Comparison of ENCODE assay signal across 1 cellular context in the genomic region with DNA sequence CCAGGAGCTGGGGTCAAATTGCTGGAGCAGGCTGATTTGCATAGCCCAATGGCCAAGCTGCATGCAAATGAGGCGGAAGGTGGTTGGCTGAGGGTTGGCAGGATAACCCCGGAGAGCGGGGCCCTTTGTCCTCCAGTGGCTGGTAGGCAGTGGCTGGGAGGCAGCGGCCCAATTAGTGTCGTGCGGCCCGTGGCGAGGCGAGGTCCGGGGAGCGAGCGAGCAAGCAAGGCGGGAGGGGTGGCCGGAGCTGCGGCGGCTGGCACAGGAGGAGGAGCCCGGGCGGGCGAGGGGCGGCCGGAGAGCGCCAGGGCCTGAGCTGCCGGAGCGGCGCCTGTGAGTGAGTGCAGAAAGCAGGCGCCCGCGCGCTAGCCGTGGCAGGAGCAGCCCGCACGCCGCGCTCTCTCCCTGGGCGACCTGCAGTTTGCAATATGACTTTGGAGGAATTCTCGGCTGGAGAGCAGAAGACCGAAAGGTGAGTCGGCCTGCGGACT.
TF ChIP-seq lines count a peak whose summit lies in the region.

A gene with protein sequence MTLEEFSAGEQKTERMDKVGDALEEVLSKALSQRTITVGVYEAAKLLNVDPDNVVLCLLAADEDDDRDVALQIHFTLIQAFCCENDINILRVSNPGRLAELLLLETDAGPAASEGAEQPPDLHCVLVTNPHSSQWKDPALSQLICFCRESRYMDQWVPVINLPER (plus strand): TSS at position 135 of the 491 bp plus-strand sequence. CDS start 294 bp downstream, at position 429.

TF ChIP-seq in K562, 482 proteins besides CTCF, POLR2A, EP300 and RAD21 (continued from another document and continues in another):
- TF ChIP-seq, protein P1, sequence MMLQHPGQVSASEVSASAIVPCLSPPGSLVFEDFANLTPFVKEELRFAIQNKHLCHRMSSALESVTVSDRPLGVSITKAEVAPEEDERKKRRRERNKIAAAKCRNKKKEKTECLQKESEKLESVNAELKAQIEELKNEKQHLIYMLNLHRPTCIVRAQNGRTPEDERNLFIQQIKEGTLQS (IDR thresholded peaks at IDR 0.05) = no peak
- TF ChIP-seq, protein P1 (CRISPR knock-in tag; conservative IDR thresholded peaks at IDR 0.05) = peak; percentile 51; the same call in 1 of the 2 replicates
- TF ChIP-seq SLC30A9 (CRISPR knock-in tag; IDR thresholded peaks at IDR 0.05) (no peak), NCOA4 (IDR thresholded peaks at IDR 0.05; ENCODE audit: partially characterized antibody) (no peak), TBP (optimal IDR thresholded peaks at IDR 0.05; ENCODE audit: low read depth, low read length) (peak; percentile 99), THAP12 (CRISPR knock-in tag; IDR thresholded peaks at IDR 0.05) (peak; percentile 97), HDAC6 (IDR thresholded peaks at IDR 0.05; ENCODE audit: low read depth, low read length) (no peak), CGGBP1 (CRISPR knock-in tag; IDR thresholded peaks at IDR 0.05) (peak; percentile 75; the same call in 1 of the 2 replicates), TSC22D4 (tag; IDR thresholded peaks at IDR 0.05) (no peak), ZBTB1 (CRISPR knock-in tag; IDR thresholded peaks at IDR 0.05; ENCODE audit: borderline replicate concordance, low read depth) (no peak), ZBTB12 (CRISPR knock-in tag; IDR thresholded peaks at IDR 0.05) (no peak), NR0B1 (IDR thresholded peaks at IDR 0.05; ENCODE audit: partially characterized antibody) (no peak), POU5F1 (IDR thresholded peaks at IDR 0.05; ENCODE audit: borderline replicate concordance, low read depth, low read length, partially characterized antibody) (no peak), DACH1 (IDR thresholded peaks at IDR 0.05; ENCODE audit: partially characterized antibody) (no peak), C11orf30 (IDR thresholded peaks at IDR 0.05; ENCODE audit: low read depth) (no peak), RREB1 (CRISPR knock-in tag; IDR thresholded peaks at IDR 0.05) (no peak; the same call in 1 of the 2 replicates), CHD4 (IDR thresholded peaks at IDR 0.05; ENCODE audit: insufficient read depth, insufficient replicate concordance, low read depth, low read length, poor library complexity, severe bottlenecking) (no peak), GATAD2B (IDR thresholded peaks at IDR 0.05; ENCODE audit: borderline replicate concordance) (peak; percentile 13; the same call in 1 of the 2 replicates), POLR3A (IDR thresholded peaks at IDR 0.05; ENCODE audit: borderline replicate concordance, extremely low read depth, insufficient read depth, insufficient read length) (no peak), ZNF583 (CRISPR knock-in tag; IDR thresholded peaks at IDR 0.05) (peak; percentile 63; the same call in 1 of the 2 replicates), TAL1 (IDR thresholded peaks at IDR 0.05) (no peak), KDM4B (IDR thresholded peaks at IDR 0.05; ENCODE audit: borderline replicate concordance in 2 of 2, low read depth in 1 of 2) (peak in 1 of 2 experiments; percentile 56; a peak in 1 of 4 replicates), ESRRB (CRISPR knock-in tag; IDR thresholded peaks at IDR 0.05; ENCODE audit: borderline replicate concordance) (no peak), HDGF (IDR thresholded peaks at IDR 0.05) (no peak), ZNF165 (CRISPR knock-in tag; IDR thresholded peaks at IDR 0.05; ENCODE audit: borderline replicate concordance) (no peak), STAT5A (IDR thresholded peaks at IDR 0.05; ENCODE audit: borderline replicate concordance, low read length) (no peak)
- TF ChIP-seq, protein P2, sequence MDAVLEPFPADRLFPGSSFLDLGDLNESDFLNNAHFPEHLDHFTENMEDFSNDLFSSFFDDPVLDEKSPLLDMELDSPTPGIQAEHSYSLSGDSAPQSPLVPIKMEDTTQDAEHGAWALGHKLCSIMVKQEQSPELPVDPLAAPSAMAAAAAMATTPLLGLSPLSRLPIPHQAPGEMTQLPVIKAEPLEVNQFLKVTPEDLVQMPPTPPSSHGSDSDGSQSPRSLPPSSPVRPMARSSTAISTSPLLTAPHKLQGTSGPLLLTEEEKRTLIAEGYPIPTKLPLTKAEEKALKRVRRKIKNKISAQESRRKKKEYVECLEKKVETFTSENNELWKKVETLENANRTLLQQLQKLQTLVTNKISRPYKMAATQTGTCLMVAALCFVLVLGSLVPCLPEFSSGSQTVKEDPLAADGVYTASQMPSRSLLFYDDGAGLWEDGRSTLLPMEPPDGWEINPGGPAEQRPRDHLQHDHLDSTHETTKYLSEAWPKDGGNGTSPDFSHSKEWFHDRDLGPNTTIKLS (IDR thresholded peaks at IDR 0.05; ENCODE audit: borderline replicate concordance, low read depth) = no peak
- TF ChIP-seq, protein P3, sequence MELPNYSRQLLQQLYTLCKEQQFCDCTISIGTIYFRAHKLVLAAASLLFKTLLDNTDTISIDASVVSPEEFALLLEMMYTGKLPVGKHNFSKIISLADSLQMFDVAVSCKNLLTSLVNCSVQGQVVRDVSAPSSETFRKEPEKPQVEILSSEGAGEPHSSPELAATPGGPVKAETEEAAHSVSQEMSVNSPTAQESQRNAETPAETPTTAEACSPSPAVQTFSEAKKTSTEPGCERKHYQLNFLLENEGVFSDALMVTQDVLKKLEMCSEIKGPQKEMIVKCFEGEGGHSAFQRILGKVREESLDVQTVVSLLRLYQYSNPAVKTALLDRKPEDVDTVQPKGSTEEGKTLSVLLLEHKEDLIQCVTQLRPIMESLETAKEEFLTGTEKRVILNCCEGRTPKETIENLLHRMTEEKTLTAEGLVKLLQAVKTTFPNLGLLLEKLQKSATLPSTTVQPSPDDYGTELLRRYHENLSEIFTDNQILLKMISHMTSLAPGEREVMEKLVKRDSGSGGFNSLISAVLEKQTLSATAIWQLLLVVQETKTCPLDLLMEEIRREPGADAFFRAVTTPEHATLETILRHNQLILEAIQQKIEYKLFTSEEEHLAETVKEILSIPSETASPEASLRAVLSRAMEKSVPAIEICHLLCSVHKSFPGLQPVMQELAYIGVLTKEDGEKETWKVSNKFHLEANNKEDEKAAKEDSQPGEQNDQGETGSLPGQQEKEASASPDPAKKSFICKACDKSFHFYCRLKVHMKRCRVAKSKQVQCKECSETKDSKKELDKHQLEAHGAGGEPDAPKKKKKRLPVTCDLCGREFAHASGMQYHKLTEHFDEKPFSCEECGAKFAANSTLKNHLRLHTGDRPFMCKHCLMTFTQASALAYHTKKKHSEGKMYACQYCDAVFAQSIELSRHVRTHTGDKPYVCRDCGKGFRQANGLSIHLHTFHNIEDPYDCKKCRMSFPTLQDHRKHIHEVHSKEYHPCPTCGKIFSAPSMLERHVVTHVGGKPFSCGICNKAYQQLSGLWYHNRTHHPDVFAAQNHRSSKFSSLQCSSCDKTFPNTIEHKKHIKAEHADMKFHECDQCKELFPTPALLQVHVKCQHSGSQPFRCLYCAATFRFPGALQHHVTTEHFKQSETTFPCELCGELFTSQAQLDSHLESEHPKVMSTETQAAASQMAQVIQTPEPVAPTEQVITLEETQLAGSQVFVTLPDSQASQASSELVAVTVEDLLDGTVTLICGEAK (IDR thresholded peaks at IDR 0.05) = no peak
- TF ChIP-seq, protein P3 (CRISPR knock-in tag; IDR thresholded peaks at IDR 0.05) = no peak
